24 cellular contexts compared by ENCODE assay signal in genomic region chr18:21454725-21455124, GRCh38.
"Had no signal": no experiment of that assay in that cellular context is flagged by ENCODE, and none has a peak within 500 bp of the region (broad histone marks: within the 10 kb centered on the region; RNA-seq: fewer than 3 reads in every experiment).

No MANE protein-coding gene starts in this region.

- H3K4me1 ChIP-seq: neural progenitor cell, parathyroid adenoma, testis, tibial nerve, upper lobe of left lung had no signal

- H3K9me3 ChIP-seq: heart right ventricle, mucosa of descending colon, right atrium auricular region, testis, tibial nerve, upper lobe of left lung had no signal

- H3K36me3 ChIP-seq: heart right ventricle, right atrium auricular region, tibial nerve, upper lobe of left lung had no signal

- H3K79me2 ChIP-seq: parathyroid adenoma had no signal

- ATAC-seq: effector memory CD8-positive, alpha-beta T cell; heart right ventricle; left lobe of liver; mucosa of descending colon; natural killer cell treated with Interleukin-12 subunit alpha and Interleukin-12 subunit beta and Interleukin-15 and Interleukin-18, amount 100 ng/mL, for 72 hours; sciatic nerve; stimulated activated memory B cell treated with anti-CD40 and anti-IgM and Interleukin-4, amounts not matched to agents 10 μg/mL and 1 μg/mL and 100 μg/mL, for 72 hours; stimulated activated naive CD8-positive, alpha-beta T cell treated with anti-CD3 and anti-CD28 coated beads, Interleukin-15, Interleukin-2, amounts not matched to agents 100 U/mL and 50 U/mL, for 24 hours had no signal

- H3K4me2 ChIP-seq: neural progenitor cell had no signal

- H3K9ac ChIP-seq: neural progenitor cell, parathyroid adenoma had no signal

- H3K27ac ChIP-seq: coronary artery, heart right ventricle, neural progenitor cell, parathyroid adenoma, right atrium auricular region, testis, tibial nerve, upper lobe of left lung had no signal

- H3K4me3 ChIP-seq: coronary artery, heart right ventricle, lung, mucosa of descending colon, neural progenitor cell, right atrium auricular region, testis, tibial nerve, upper lobe of left lung had no signal

- H3K27me3 ChIP-seq: heart right ventricle, neural progenitor cell, right atrium auricular region, testis, tibial nerve, upper lobe of left lung had no signal

- DNase-seq: dermis blood vessel endothelial cell; effector memory CD8-positive, alpha-beta T cell; foreskin fibroblast; glutamatergic neuron; heart right ventricle; hippocampal formation; kidney; mucosa of descending colon; naive B cell; stimulated activated CD4-positive, alpha-beta T cell treated with anti-CD3 and anti-CD28 coated beads, Interleukin-4, amount 100 ng/mL, for 4 hours; stimulated activated naive CD8-positive, alpha-beta T cell treated with anti-CD3 and anti-CD28 coated beads, Interleukin-15, Interleukin-2, amounts not matched to agents 100 U/mL and 50 U/mL, for 24 hours; substantia nigra; testis; upper lobe of left lung had no signal
